ENCODE assay signal across 9 cellular contexts in genomic region chr22:20395181-20395896, GRCh38. TPM values are rescaled to one million over a fixed set of nuclear protein-coding genes. Genes with fewer than 3 reads are reported as not detected.
DNase-seq lines count a peak whose midpoint lies in the region; ATAC-seq, FAIRE-seq and TF ChIP-seq lines count a peak whose summit lies in the region.
"Had no signal": no experiment of that assay in that cellular context is flagged by ENCODE, and none has a peak within 500 bp of the region (broad histone marks: within the 10 kb centered on the region; RNA-seq: fewer than 3 reads in every experiment).

No MANE protein-coding gene starts in this region.

- H3K36me3 ChIP-seq in OCI-LY3 (replicated peaks; ENCODE audit: low read depth, low read length) (peaks cover 6% of the 10 kb centered on the region), H1 (ENCODE audit: control insufficient read depth in 2 of 4, insufficient read depth in 4 of 4, low read length in 3 of 4) (no peaks in the 10 kb centered on the region; a peak in 2 of 8 replicates)

- H4K20me1 ChIP-seq in OCI-LY3 (ENCODE audit: insufficient read depth, low read length) (no peaks in the 10 kb centered on the region), H1 (replicated peaks in 1 of 2; ENCODE audit: control insufficient read depth in 1 of 2, insufficient read depth in 2 of 2, low read length in 2 of 2) (peaks cover 2 to 14% of the 10 kb centered on the region in 2 experiments)

- H3K18ac ChIP-seq in H1 (ENCODE audit: extremely low read depth, low read length): no peak overlapping the region

- H2BK120ac ChIP-seq in H1 (replicated peaks; ENCODE audit: low read depth, low read length): no peak overlapping the region

- no peak for TF ChIP-seq RAD21 in H1 (IDR thresholded peaks at IDR 0.05 in 1 of 2, conservative IDR thresholded peaks at IDR 0.05 in 1 of 2; ENCODE audit: low read depth in 2 of 2, low read length in 2 of 2)

- H4K91ac ChIP-seq in H1 (replicated peaks; ENCODE audit: insufficient read length, low read length): no peak overlapping the region

- H3K79me2 ChIP-seq in OCI-LY3 (ENCODE audit: low read length): peaks cover 12% of the 10 kb centered on the region
- peaks cover 4 to 50% of the 10 kb centered on the region in 2 experiments; a peak in 3 of 4 replicates for H3K79me2 ChIP-seq in H1 (ENCODE audit: control insufficient read depth in 1 of 2, insufficient read depth in 2 of 2, low read length in 2 of 2)

- no peak overlapping the region for H3K9ac ChIP-seq in OCI-LY3 (ENCODE audit: low read length)
- peak overlapping the region in 2 of 4 experiments; percentile 4 to 13; a peak in 3 of 7 replicates for H3K9ac ChIP-seq in H1 (replicated peaks in 1 of 4; ENCODE audit: extremely low read depth in 1 of 4, low read depth in 3 of 4, low read length in 3 of 4)

- H3K36me3 Mint-ChIP-seq in osteocyte (ENCODE audit: unreplicated experiment): peaks cover 5% of the 10 kb centered on the region

- no peaks in the 10 kb centered on the region for H3K27me3 Mint-ChIP-seq in osteocyte (ENCODE audit: unreplicated experiment)

- H3K79me1 ChIP-seq in H1 (ENCODE audit: low read depth, low read length): peaks cover 7% of the 10 kb centered on the region; the same call in 1 of the 2 replicates

- H3K9me3 ChIP-seq in OCI-LY3 (ENCODE audit: insufficient read depth, low read length) (no peaks in the 10 kb centered on the region), H1 (ENCODE audit: insufficient read depth in 2 of 2, low read depth in 1 of 2, low read length in 1 of 2) (no peaks in the 10 kb centered on the region)

- DNase-seq in G401 (ENCODE audit: low spot score) (peak; percentile 6), H1 (ENCODE audit: low read depth in 1 of 2, low spot score in 2 of 2) (no peak), osteocyte (ENCODE audit: extremely low spot score, unreplicated experiment) (no peak), caudate nucleus (lab: John Stamatoyannopoulos, UW) (no peak), NCI-H1105 treated with DMSO at 0.1 percent for 48 hours (lab: John Stamatoyannopoulos, UW) (no peak), NCI-H2029 treated with DMSO at 0.1 percent for 48 hours (lab: John Stamatoyannopoulos, UW) (no peak)
- DNase-seq: activated CD4-positive, alpha-beta T cell treated with anti-CD3 and anti-CD28 coated beads for 1 hour had no signal

- no peak for ATAC-seq in HG03135 (IDR thresholded peaks at IDR 0.05; ENCODE audit: unreplicated experiment)

- no peaks in the 10 kb centered on the region for H3K27me3 ChIP-seq in OCI-LY3 (ENCODE audit: low read depth, low read length)
- H3K27me3 ChIP-seq in H1 (replicated peaks in 1 of 4; ENCODE audit: control insufficient read depth in 3 of 4, extremely low read depth in 1 of 4, insufficient read depth in 3 of 4, low read length in 3 of 4): no peaks in the 10 kb centered on the region

- in situ Hi-C loops in G401 (cut with HindIII; ENCODE audit: low sequenced_read_pairs): no loop called here

- no peak overlapping the region for H3K14ac ChIP-seq in H1 (ENCODE audit: insufficient read length)

- H3K27ac Mint-ChIP-seq in osteocyte (ENCODE audit: unreplicated experiment): no peak overlapping the region

- peaks cover 36% of the 10 kb centered on the region for H3K4me1 Mint-ChIP-seq in osteocyte (ENCODE audit: unreplicated experiment)

- 81% methylated on average over 20 of the region's 20 CpGs; no CpG with 5 or more reads in 1 of the 2 experiments for WGBS in H1 (ENCODE audit: extremely low coverage in 1 of 2, insufficient coverage in 1 of 2, insufficient read length in 1 of 2, insufficient replicate concordance in 2 of 2, low coverage in 1 of 2, low lambda C conversion rate in 2 of 2, missing lambda C conversion rate in 1 of 2), 2 experiments

- POLR2A ChIA-PET in H1 (lab: Charles Lee; ENCODE audit: partially characterized antibody): interaction anchor here (1.2 to 1.8 kb wide), 2 partner anchors 11 to 43 kb away, joined by 4 read pairs; no protein-coding TSS in a partner anchor

- H2BK20ac ChIP-seq in H1 (ENCODE audit: low read length): no peak overlapping the region

- no peak overlapping the region for H4K8ac ChIP-seq in H1 (ENCODE audit: extremely low read depth, insufficient read depth, low read length)

- H3K23ac ChIP-seq in H1 (ENCODE audit: insufficient read length): no peak overlapping the region

- peaks cover 5% of the 10 kb centered on the region; the same call in 1 of the 2 replicates for H3K23me2 ChIP-seq in H1 (ENCODE audit: low read depth, low read length)

- no peak overlapping the region for H2BK15ac ChIP-seq in H1 (ENCODE audit: low read length)

- FAIRE-seq in H1 (lab: Jason Lieb, UNC): no peak

- peak overlapping the region; percentile 92 for H3K4me3 ChIP-seq in OCI-LY3 (ENCODE audit: low read length)
- H3K4me3 ChIP-seq in H1 (ENCODE audit: extremely low read depth in 1 of 4, insufficient read depth in 2 of 4, low read depth in 3 of 4, low read length in 4 of 4): peak overlapping the region in 3 of 4 experiments; percentile 14 to 97 (median 95); a peak in 6 of 8 replicates

- no peak overlapping the region for H3K56ac ChIP-seq in H1 (replicated peaks; ENCODE audit: insufficient read length, low read depth, low read length)

- no peak overlapping the region for H3K4ac ChIP-seq in H1 (replicated peaks; ENCODE audit: insufficient read length, low read depth, low read length)

- no peak overlapping the region for H2AFZ ChIP-seq in OCI-LY3 (ENCODE audit: low read depth, low read length)
- H2AFZ ChIP-seq in H1 (ENCODE audit: low read length): no peak overlapping the region

- TF ChIP-seq POLR2A in H1 (IDR thresholded peaks at IDR 0.05; ENCODE audit: control extremely low read depth in 1 of 2, low read depth in 2 of 2, low read length in 2 of 2): no peak

- CTCF ChIA-PET in H1 (lab: Charles Lee; ENCODE audit: partially characterized antibody): interaction anchor here (0.7 to 1.5 kb wide), 9 partner anchors 9 to 173 kb away, joined by 3 to 5 read pairs (median 3); partner anchors contain the start of gene DGCR6L

- H3K4me1 ChIP-seq in OCI-LY3 (ENCODE audit: low read length) (peaks cover 18% of the 10 kb centered on the region), H1 (replicated peaks in 1 of 4; ENCODE audit: control insufficient read depth in 3 of 4, insufficient read depth in 4 of 4, low read length in 3 of 4) (peaks cover 0 to 10% (median 8%) of the 10 kb centered on the region in 4 experiments; a peak in 5 of 7 replicates)

- no peak overlapping the region for H2BK5ac ChIP-seq in H1 (ENCODE audit: low read depth, low read length)

- H3K4me3 Mint-ChIP-seq in osteocyte (ENCODE audit: unreplicated experiment): peak overlapping the region; percentile 87

- no peak for TF ChIP-seq EP300 in H1 (IDR thresholded peaks at IDR 0.05; ENCODE audit: borderline replicate concordance in 1 of 2, low read depth in 2 of 2, low read length in 2 of 2)

- TF ChIP-seq CTCF in OCI-LY3 (IDR thresholded peaks at IDR 0.05; ENCODE audit: low read depth, low read length) (no peak), H1 (IDR thresholded peaks at IDR 0.05; ENCODE audit: control extremely low read depth in 1 of 3, insufficient read depth in 1 of 3, low read depth in 1 of 3, low read length in 3 of 3) (no peak), osteocyte (IDR thresholded peaks at IDR 0.05) (no peak)

- H2BK12ac ChIP-seq in H1 (ENCODE audit: low read depth, low read length): no peak overlapping the region

- no peaks in the 10 kb centered on the region for H3K9me3 Mint-ChIP-seq in osteocyte (ENCODE audit: unreplicated experiment)

- H4K5ac ChIP-seq in H1 (ENCODE audit: insufficient read length, low read depth, low read length): no peak overlapping the region

- H3K27ac ChIP-seq in OCI-LY3 (ENCODE audit: low read length) (no peak overlapping the region), H1 (ENCODE audit: low read depth, low read length) (no peak overlapping the region), caudate nucleus (ENCODE audit: low read depth, low read length) (no peak overlapping the region)

- no peak overlapping the region; the same call in 1 of the 2 replicates for H2AK5ac ChIP-seq in H1 (ENCODE audit: low read depth, low read length)

- H3K4me2 ChIP-seq in OCI-LY3 (ENCODE audit: low read length) (peak overlapping the region; percentile 99), H1 (ENCODE audit: insufficient read depth in 1 of 2, low read depth in 2 of 2, low read length in 2 of 2) (peak overlapping the region; percentile 87 to 92)

TF ChIP-seq in H1, 55 proteins besides CTCF, POLR2A, EP300 and RAD21 (continues in another document):
- no peak for TF ChIP-seq SAP30 (IDR thresholded peaks at IDR 0.05; ENCODE audit: insufficient read depth, insufficient replicate concordance, low read length)
- no peak for TF ChIP-seq SP4 (IDR thresholded peaks at IDR 0.05; ENCODE audit: low read length)
- no peak for TF ChIP-seq CREB1 (IDR thresholded peaks at IDR 0.05)
- TF ChIP-seq SIN3A (conservative IDR thresholded peaks at IDR 0.05 in 1 of 2, IDR thresholded peaks at IDR 0.05 in 1 of 2; ENCODE audit: low read depth in 1 of 2, low read length in 2 of 2): no peak
- no peak for TF ChIP-seq TEAD4 (IDR thresholded peaks at IDR 0.05; ENCODE audit: low read depth, low read length)

RNA-seq across cellular contexts. Expression of gene ZNF74, which starts 1.4 kb away (rescaled TPM):
- 19.9 and 22.1 TPM in 2 replicates for total RNA-seq in G401 (2014; rRNA removed; shearing (Covaris generic))
- total RNA-seq in H1 (2021; fragmentation: NEBNext Ultra II Directional; extraction: Animal tissue kit (Norgen Biotek cat#: 25700)): 44.9 and 45.7 TPM in 2 replicates
- 29.7 and 35.3 TPM in 2 replicates for polyA plus RNA-seq in H1 (2011; rRNA removed)
- polyA plus RNA-seq in H1 (2011; cell fraction: cytosol; rRNA removed): 38.2 TPM
- polyA plus RNA-seq in H1 (2011; cell fraction: nucleus; rRNA removed): 27.0 TPM
- 25.6 to 38.6 TPM (median 29.5 TPM) in 4 replicates for polyA plus RNA-seq in H1 (2012, experiment 1 of 2)
- 28.3 TPM for polyA plus RNA-seq in H1 (2012, experiment 2 of 2)
- 15.6 TPM for polyA plus RNA-seq in H1 (2013, experiment 1 of 2)
- polyA plus RNA-seq in H1 (2013, experiment 2 of 2): 16.0 TPM
- polyA minus RNA-seq in H1 (2011; rRNA and poly(A)+ RNA removed): 26.1 and 26.9 TPM in 2 replicates
- 35.4 TPM for polyA minus RNA-seq in H1 (2011; cell fraction: cytosol; rRNA and poly(A)+ RNA removed)
- 18.6 TPM for polyA minus RNA-seq in H1 (2011; cell fraction: nucleus; rRNA and poly(A)+ RNA removed)
- total RNA-seq in osteocyte: 19.6 and 20.4 TPM in 2 replicates

RNA-seq across cellular contexts. Expression of gene SCARF2, which starts 42.3 kb away (rescaled TPM):
- 46.8 and 53.4 TPM in 2 replicates for total RNA-seq in G401 (2014; rRNA removed; shearing (Covaris generic))
- 9.8 and 10.0 TPM in 2 replicates for total RNA-seq in H1 (2021; fragmentation: NEBNext Ultra II Directional; extraction: Animal tissue kit (Norgen Biotek cat#: 25700))
- polyA plus RNA-seq in H1 (2011; rRNA removed): 4.2 and 7.1 TPM in 2 replicates
- 4.9 TPM for polyA plus RNA-seq in H1 (2011; cell fraction: cytosol; rRNA removed)
- polyA plus RNA-seq in H1 (2011; cell fraction: nucleus; rRNA removed): 11.9 TPM
- 2.8 to 4.4 TPM (median 4.1 TPM) in 4 replicates for polyA plus RNA-seq in H1 (2012, experiment 1 of 2)
- 2.8 TPM for polyA plus RNA-seq in H1 (2012, experiment 2 of 2)
- polyA plus RNA-seq in H1 (2013, experiment 1 of 2): 13.3 TPM
- 12.2 TPM for polyA plus RNA-seq in H1 (2013, experiment 2 of 2)
- 0.76 and 1.4 TPM in 2 replicates for polyA minus RNA-seq in H1 (2011; rRNA and poly(A)+ RNA removed)
- polyA minus RNA-seq in H1 (2011; cell fraction: cytosol; rRNA and poly(A)+ RNA removed): 4.8 TPM
- polyA minus RNA-seq in H1 (2011; cell fraction: nucleus; rRNA and poly(A)+ RNA removed): 3.9 TPM
- 48.4 and 50.8 TPM in 2 replicates for total RNA-seq in osteocyte
